11 cellular contexts compared by ENCODE assay signal in the genomic region with DNA sequence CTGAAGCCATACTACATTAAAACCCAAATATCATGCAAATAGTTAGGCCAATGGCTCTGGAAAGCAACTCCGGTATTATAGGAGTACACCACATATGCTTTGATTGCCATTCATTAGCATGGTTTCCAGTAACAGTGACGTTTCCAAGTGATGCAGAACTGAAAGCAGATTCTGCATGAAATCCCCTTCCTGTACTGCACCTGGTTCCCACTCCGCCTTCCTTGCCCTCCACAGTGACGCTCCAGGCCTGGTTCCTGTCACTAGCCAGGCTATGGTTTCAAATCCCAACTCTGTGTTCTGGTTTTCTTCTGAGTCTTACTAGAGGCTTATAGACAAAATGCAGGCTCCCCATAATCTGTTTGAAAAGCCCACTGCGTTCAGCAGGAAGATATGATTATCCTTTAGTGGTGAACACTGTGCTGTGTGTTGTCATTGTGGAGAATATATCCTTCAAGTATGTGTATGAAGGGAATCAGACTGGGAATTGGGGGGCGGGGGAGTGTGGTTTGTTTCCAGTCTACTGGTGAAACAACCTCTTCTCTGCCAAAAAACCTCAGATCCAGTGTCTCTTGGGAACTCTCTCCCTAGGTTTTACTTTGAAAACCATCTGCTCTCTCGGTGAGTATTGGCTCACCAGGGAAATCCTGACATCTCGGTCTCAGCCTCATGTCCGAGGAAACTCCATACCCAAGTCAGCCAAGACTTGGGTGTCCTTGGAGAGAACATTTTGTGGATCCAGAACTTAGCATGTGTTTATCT.
DNase-seq lines count a peak whose midpoint lies in the region; ATAC-seq and TF ChIP-seq lines count a peak whose summit lies in the region.
"Had no signal": no experiment of that assay in that cellular context is flagged by ENCODE, and none has a peak within 500 bp of the region (broad histone marks: within the 10 kb centered on the region; RNA-seq: fewer than 3 reads in every experiment).

No MANE protein-coding gene starts in this region.

- no peaks in the 10 kb centered on the region for H3K4me1 Mint-ChIP-seq in osteocyte (ENCODE audit: unreplicated experiment)
- H3K4me1 Mint-ChIP-seq in activated naive CD4-positive, alpha-beta T cell treated with anti-CD3 and anti-CD28 coated beads for 36 hours (ENCODE audit: low read depth) = no peaks in the 10 kb centered on the region

- H3K27me3 ChIP-seq in upper lobe of right lung = no peaks in the 10 kb centered on the region

- peak; percentile 67 for ATAC-seq in GM18511 (IDR thresholded peaks at IDR 0.05; ENCODE audit: unreplicated experiment)
- peak; percentile 56 for ATAC-seq in GM21528 (IDR thresholded peaks at IDR 0.05; ENCODE audit: low FRiP score, unreplicated experiment)
- ATAC-seq in HG03457 (IDR thresholded peaks at IDR 0.05; ENCODE audit: unreplicated experiment) = peak; percentile 53
- ATAC-seq in left cardiac atrium = no peak
- ATAC-seq in upper lobe of right lung = no peak
- ATAC-seq: left lobe of liver had no signal

- no peaks in the 10 kb centered on the region for H3K36me3 Mint-ChIP-seq in osteocyte (ENCODE audit: unreplicated experiment)
- no peaks in the 10 kb centered on the region for H3K36me3 Mint-ChIP-seq in activated naive CD4-positive, alpha-beta T cell treated with anti-CD3 and anti-CD28 coated beads for 36 hours (ENCODE audit: low read depth)

- TF ChIP-seq CTCF in osteocyte (IDR thresholded peaks at IDR 0.05) = no peak
- TF ChIP-seq CTCF in upper lobe of right lung (IDR thresholded peaks at IDR 0.05) = no peak

- H3K36me3 ChIP-seq in upper lobe of right lung = no peaks in the 10 kb centered on the region

- H3K4me3 ChIP-seq in upper lobe of right lung = no peak overlapping the region
- H3K4me3 ChIP-seq: coronary artery had no signal

- no peaks in the 10 kb centered on the region for H3K9me3 Mint-ChIP-seq in osteocyte (ENCODE audit: unreplicated experiment)
- peaks cover 1% of the 10 kb centered on the region for H3K9me3 Mint-ChIP-seq in activated naive CD4-positive, alpha-beta T cell treated with anti-CD3 and anti-CD28 coated beads for 36 hours

- H3K9me3 ChIP-seq in upper lobe of right lung = no peaks in the 10 kb centered on the region

- intact Hi-C loops in left cardiac atrium (cut with DNase I) = no loop called here
- intact Hi-C loops in activated naive CD4-positive, alpha-beta T cell treated with anti-CD3 and anti-CD28 coated beads for 36 hours (cut with micrococcal nuclease) = no loop called here
- intact Hi-C loops in upper lobe of right lung (cut with DNase I) = no loop called here

- CTCF ChIA-PET in activated naive CD4-positive, alpha-beta T cell treated with anti-CD3 and anti-CD28 coated beads for 36 hours (lab: Charles Lee) = no interaction called here

- H3K27ac Mint-ChIP-seq in osteocyte (ENCODE audit: unreplicated experiment) = no peak overlapping the region
- H3K27ac Mint-ChIP-seq in activated naive CD4-positive, alpha-beta T cell treated with anti-CD3 and anti-CD28 coated beads for 36 hours = no peak overlapping the region

- H3K27me3 Mint-ChIP-seq in osteocyte (ENCODE audit: unreplicated experiment) = no peaks in the 10 kb centered on the region
- H3K27me3 Mint-ChIP-seq in activated naive CD4-positive, alpha-beta T cell treated with anti-CD3 and anti-CD28 coated beads for 36 hours (ENCODE audit: low read depth) = peaks cover 5% of the 10 kb centered on the region

- H3K4me1 ChIP-seq in upper lobe of right lung = no peaks in the 10 kb centered on the region

- H3K27ac ChIP-seq in upper lobe of right lung = no peak overlapping the region
- H3K27ac ChIP-seq: coronary artery had no signal

- no peak overlapping the region for H3K4me3 Mint-ChIP-seq in osteocyte (ENCODE audit: unreplicated experiment)
- H3K4me3 Mint-ChIP-seq in activated naive CD4-positive, alpha-beta T cell treated with anti-CD3 and anti-CD28 coated beads for 36 hours = no peak overlapping the region

- peak; percentile 46 for DNase-seq in SHP77 treated with DMSO at 0.1 percent for 48 hours (lab: John Stamatoyannopoulos, UW)
- no peak for DNase-seq in osteocyte (ENCODE audit: extremely low spot score, unreplicated experiment)
- DNase-seq in left cardiac atrium = no peak
- no peak for DNase-seq in activated naive CD4-positive, alpha-beta T cell treated with anti-CD3 and anti-CD28 coated beads for 36 hours
- no peak for DNase-seq in upper lobe of right lung
- DNase-seq: NCI-H1105 treated with DMSO at 0.1 percent for 48 hours had no signal

Comparison
In these comparisons a context has a peak if more than half of its experiments do, and no peak if none do; other contexts are left out.
1. ATAC-seq: peak in GM18511 (single experiment), GM21528 (single experiment) and HG03457 (single experiment); none in left cardiac atrium (0 of 2) and upper lobe of right lung (single experiment).